24 cellular contexts compared by ENCODE assay signal in genomic region chr12:66140726-66141125, GRCh38. TPM values are rescaled to one million over a fixed set of nuclear protein-coding genes. Genes with fewer than 3 reads are reported as not detected.
A peak's percentile ranks its signal among the peaks of the same experiment; 100 is the strongest.
DNase-seq lines count a peak whose midpoint lies in the region; ATAC-seq, FAIRE-seq and TF ChIP-seq lines count a peak whose summit lies in the region.
"Had no signal": no experiment of that assay in that cellular context is flagged by ENCODE, and none has a peak within 500 bp of the region (broad histone marks: within the 10 kb centered on the region; RNA-seq: fewer than 3 reads in every experiment).

No MANE protein-coding gene starts in this region.

- POLR2A ChIA-PET in GM12878 (lab: Charles Lee) = no interaction called here

- intact Hi-C loops in GM12878 (cut with micrococcal nuclease; ENCODE audit: unreplicated experiment) = no loop called here

- H4K20me1 ChIP-seq in GM12878 (ENCODE audit: control insufficient read depth, insufficient read depth) (no peaks in the 10 kb centered on the region), neural progenitor cell (ENCODE audit: low read depth) (no peaks in the 10 kb centered on the region)

- no peak overlapping the region for H3K4me2 ChIP-seq in GM12878 (ENCODE audit: control insufficient read depth, insufficient read depth)
- H3K4me2 ChIP-seq in neural progenitor cell = no peak overlapping the region

- in situ Hi-C loops in Caki2 (cut with HindIII; ENCODE audit: low pct_unique_long_range_greater_than_20kb, low sequenced_read_pairs) (no loop called here), GM12878 (cut with MboI) (no loop called here)

- CTCF ChIA-PET in GM12878 (lab: Yijun Ruan, JAX) = interaction anchor here (1.1 kb wide), 1 partner anchor 28 kb away, joined by 3 read pairs; no protein-coding TSS in a partner anchor

- H3K4me3 ChIP-seq in GM12878 (no peak overlapping the region; the same call in 1 of the 2 replicates), neural progenitor cell (no peak overlapping the region)
- H3K4me3 ChIP-seq: body of pancreas, esophagus squamous epithelium, gastroesophageal sphincter had no signal

- no peak for TF ChIP-seq POLR2A in GM12878 (IDR thresholded peaks at IDR 0.05; ENCODE audit: low read depth, low read length)

- H3K9ac ChIP-seq in GM12878 (ENCODE audit: control insufficient read depth, insufficient read depth, low read length) (no peak overlapping the region), neural progenitor cell (no peak overlapping the region)

- H3K27me3 ChIP-seq in GM12878 (replicated peaks in 1 of 2; ENCODE audit: control insufficient read depth in 2 of 2, insufficient read depth in 2 of 2, low read length in 1 of 2) = no peaks in the 10 kb centered on the region
- no peaks in the 10 kb centered on the region for H3K27me3 ChIP-seq in neural progenitor cell
- H3K27me3 ChIP-seq: BE2C, body of pancreas, esophagus squamous epithelium, gastroesophageal sphincter had no signal

- peaks cover 2% of the 10 kb centered on the region for H3K27me3 Mint-ChIP-seq in neural progenitor cell (ENCODE audit: insufficient read depth, low read depth)
- H3K27me3 Mint-ChIP-seq: activated naive CD8-positive, alpha-beta T cell treated with anti-CD3 and anti-CD28 coated beads, Interleukin-2, amount 10 ng/mL, durations not matched to agents 7 days and 5 days; effector memory CD8-positive, alpha-beta T cell had no signal

- no peak for TF ChIP-seq EP300 in GM12878 (IDR thresholded peaks at IDR 0.05; ENCODE audit: borderline replicate concordance in 1 of 2, control insufficient read depth in 1 of 2, low read depth in 2 of 2, low read length in 2 of 2)

- no peaks in the 10 kb centered on the region for H3K79me2 ChIP-seq in GM12878 (ENCODE audit: control insufficient read depth, insufficient read depth, low read length)
- no peaks in the 10 kb centered on the region for H3K79me2 ChIP-seq in neural progenitor cell (ENCODE audit: low read depth)

- no peak for FAIRE-seq in GM12878 (lab: Jason Lieb, UNC)

- no peak overlapping the region for H3K4me3 Mint-ChIP-seq in neural progenitor cell
- H3K4me3 Mint-ChIP-seq: activated naive CD8-positive, alpha-beta T cell treated with anti-CD3 and anti-CD28 coated beads, Interleukin-2, amount 10 ng/mL, durations not matched to agents 7 days and 5 days; activated T-helper 1 cell treated with anti-CD3 and anti-CD28 coated beads, Interleukin-12 subunit alpha, Interleukin-12 subunit beta, Interleukin-2, Interleukin-4 antibody, amounts not matched to agents 30 ng/mL and 10 ng/mL and 1 ng/mL, durations not matched to agents 14 hours and 24 hours and 36 hours; effector memory CD8-positive, alpha-beta T cell; HFFc6 had no signal

- TF ChIP-seq CTCF in GM12878 (IDR thresholded peaks at IDR 0.05 in 2 of 3, conservative IDR thresholded peaks at IDR 0.05 in 1 of 3; ENCODE audit: control insufficient read depth in 2 of 3, extremely low read depth in 1 of 3, insufficient read depth in 1 of 3, low read depth in 3 of 3, low read length in 3 of 3) (no peak), neural progenitor cell (IDR thresholded peaks at IDR 0.05) (no peak)

- H3K4me1 ChIP-seq in GM12878 (ENCODE audit: control insufficient read depth, insufficient read depth, low read length) (no peaks in the 10 kb centered on the region), neural progenitor cell (no peaks in the 10 kb centered on the region)
- H3K4me1 ChIP-seq: BE2C had no signal

- no peak for TF ChIP-seq RAD21 in GM12878 (IDR thresholded peaks at IDR 0.05; ENCODE audit: insufficient read depth, low read depth, low read length)

- H2AFZ ChIP-seq in GM12878 (ENCODE audit: control insufficient read depth, low read depth, low read length) (no peak overlapping the region), neural progenitor cell (replicated peaks) (no peak overlapping the region)

- H3K4me1 Mint-ChIP-seq in neural progenitor cell = no peaks in the 10 kb centered on the region

- ATAC-seq in GM12878 = no peak
- no peak for ATAC-seq in HG03159 (IDR thresholded peaks at IDR 0.05; ENCODE audit: unreplicated experiment)
- ATAC-seq: body of pancreas; effector memory CD8-positive, alpha-beta T cell; gastroesophageal sphincter; SK-N-SH treated with all-trans-retinoic acid at 6 μM for 48 hours had no signal

- DNase-seq in Caki2 (ENCODE audit: low read depth) (peak; percentile 37), HCEC 1CT (peak; percentile 29), NCI-H226 (peak; percentile 10), GM12878 (ENCODE audit: low read depth, low spot score) (no peak), neural progenitor cell (ENCODE audit: low spot score) (no peak)
- DNase-seq in activated CD4-positive, alpha-beta T cell treated with anti-CD3 and anti-CD28 coated beads, Interleukin-2, amount 50 U/mL, for 4 hours = no peak
- DNase-seq: activated CD4-positive, CD25-positive, alpha-beta regulatory T cell treated with anti-CD3 and anti-CD28 coated beads, Interleukin-2, amount 50 U/mL, for 72 hours; activated naive CD8-positive, alpha-beta T cell treated with anti-CD3 and anti-CD28 coated beads, Interleukin-2, amount 10 ng/mL, durations not matched to agents 7 days and 5 days; BE2C; body of pancreas; Calu3; effector memory CD8-positive, alpha-beta T cell; esophagus squamous epithelium; HFFc6; NCI-H146; NK-92 treated with Interleukin-12 subunit alpha and Interleukin-12 subunit beta, amount 100 ng/mL, for 24 hours; occipital lobe; RPMI8226; stimulated activated CD4-positive, alpha-beta T cell treated with anti-CD3 and anti-CD28 coated beads, Interleukin-12 subunit alpha, Interleukin-12 subunit beta, amount 100 ng/mL, for 4 hours; T-helper 9 cell had no signal

- H3F3A ChIP-seq in neural progenitor cell (ENCODE audit: low read depth) = no peaks in the 10 kb centered on the region

- no peak overlapping the region for H3K27ac Mint-ChIP-seq in neural progenitor cell
- H3K27ac Mint-ChIP-seq: activated naive CD8-positive, alpha-beta T cell treated with anti-CD3 and anti-CD28 coated beads, Interleukin-2, amount 10 ng/mL, durations not matched to agents 7 days and 5 days; activated T-helper 1 cell treated with anti-CD3 and anti-CD28 coated beads, Interleukin-12 subunit alpha, Interleukin-12 subunit beta, Interleukin-2, Interleukin-4 antibody, amounts not matched to agents 30 ng/mL and 10 ng/mL and 1 ng/mL, durations not matched to agents 14 hours and 24 hours and 36 hours; HFFc6 had no signal

- SMC1A ChIA-PET in GM12878 (lab: Charles Lee; ENCODE audit: uncharacterized antibody, unreplicated experiment) = interaction anchor here (0.8 kb wide), 1 partner anchor 9 kb away, joined by 3 read pairs; no protein-coding TSS in a partner anchor

- H3K36me3 ChIP-seq in GM12878 (ENCODE audit: control insufficient read depth in 2 of 2, insufficient read depth in 2 of 2, low read length in 1 of 2) (peaks cover 6 to 18% of the 10 kb centered on the region in 2 experiments), neural progenitor cell (peaks cover 32% of the 10 kb centered on the region)
- H3K36me3 ChIP-seq: BE2C had no signal

- RAD21 ChIA-PET in GM12878 (lab: Charles Lee; ENCODE audit: unreplicated experiment) = no interaction called here

- H3K27ac ChIP-seq in GM12878 (ENCODE audit: control insufficient read depth, insufficient read depth) (no peak overlapping the region), neural progenitor cell (no peak overlapping the region)
- H3K27ac ChIP-seq: body of pancreas, esophagus squamous epithelium, gastroesophageal sphincter had no signal

- peaks cover 31% of the 10 kb centered on the region for H3K9me3 Mint-ChIP-seq in neural progenitor cell

- H3K9me3 ChIP-seq in GM12878 (replicated peaks; ENCODE audit: control insufficient read depth, insufficient read depth, low read length) (peaks cover 25% of the 10 kb centered on the region), neural progenitor cell (ENCODE audit: low read depth) (peaks cover 26% of the 10 kb centered on the region)
- H3K9me3 ChIP-seq: BE2C had no signal

- H3K36me3 Mint-ChIP-seq in neural progenitor cell = peaks cover 41% of the 10 kb centered on the region

- BruUV-seq in GM12878 (replicated peaks; lab: Mats Ljungman, UMichigan) = no TSS peak

RNA-seq across cellular contexts. Expression of gene LLPH, which starts 10.2 kb away (rescaled TPM):
- total RNA-seq in Caki2 (2014; rRNA removed; shearing (Covaris generic); ENCODE audit: low replicate concordance) = 39.9 and 41.7 TPM in 2 replicates
- 7.6 and 8.9 TPM in 2 replicates for total RNA-seq in GM12878 (2013; cell fraction: nucleolus; rRNA removed)
- total RNA-seq in GM12878 (2014; rRNA removed) (15.2 and 18.1 TPM in 2 replicates), GM12878 (2014; rRNA removed; fragmentation: Illumina TruSeq; extraction: Trizol) (55.7 and 60.6 TPM in 2 replicates), GM12878 (2021) (26.5 and 29.3 TPM in 2 replicates), neural progenitor cell (ENCODE audit: low replicate concordance) (6.0 and 19.9 TPM in 2 replicates)
- 24.3 TPM for polyA plus RNA-seq in GM12878 (2011; ENCODE audit: low read depth)
- polyA plus RNA-seq in GM12878 (2011; rRNA removed) (24.7 and 47.0 TPM in 2 replicates), GM12878 (2014; fragmentation: Illumina TruSeq; extraction: Trizol) (80.2 and 102 TPM in 2 replicates), GM12878 (2014; fragmentation: Nextera tagmentation; extraction: Ambion mirVana) (100 to 1,000 TPM in 1 of 2 experiments, 10 to 100 TPM in 1; 96.1 to 107 TPM), GM12878 (2014; rRNA removed) (27.6 and 31.1 TPM in 2 replicates), GM12878 (2016; fragmentation: Nextera tagmentation; extraction: Ambion mirVana) (10 to 100 TPM; 82.5 to 83.4 TPM)
- polyA plus RNA-seq in GM12878 (2011; cell fraction: cytosol; rRNA removed) = 4.5 and 4.6 TPM in 2 replicates
- 2.8 and 5.9 TPM in 2 replicates for polyA plus RNA-seq in GM12878 (2011; cell fraction: nucleus; rRNA removed)
- 31.6 and 47.3 TPM in 2 replicates for polyA plus RNA-seq in GM12878 (2012)
- polyA minus RNA-seq in GM12878 (2011; rRNA and poly(A)+ RNA removed) = 1.8 and 2.4 TPM in 2 replicates
- 1.4 and 1.9 TPM in 2 replicates for polyA minus RNA-seq in GM12878 (2011; cell fraction: cytosol; rRNA and poly(A)+ RNA removed)
- polyA minus RNA-seq in GM12878 (2011; cell fraction: nucleus; rRNA and poly(A)+ RNA removed) = 2.9 and 4.2 TPM in 2 replicates

RNA-seq across cellular contexts. Expression of gene TMBIM4, which starts 29.1 kb away (rescaled TPM):
- 45.5 and 46.1 TPM in 2 replicates for total RNA-seq in Caki2 (2014; rRNA removed; shearing (Covaris generic); ENCODE audit: low replicate concordance)
- 72.9 and 76.6 TPM in 2 replicates for total RNA-seq in GM12878 (2013; cell fraction: nucleolus; rRNA removed)
- total RNA-seq in GM12878 (2014; rRNA removed) (38.8 and 54.2 TPM in 2 replicates), GM12878 (2014; rRNA removed; fragmentation: Illumina TruSeq; extraction: Trizol) (45.8 and 49.8 TPM in 2 replicates), GM12878 (2021) (37.8 and 52.1 TPM in 2 replicates), neural progenitor cell (ENCODE audit: low replicate concordance) (63.7 and 67.4 TPM in 2 replicates)
- 12.9 TPM for polyA plus RNA-seq in GM12878 (2011; ENCODE audit: low read depth)
- polyA plus RNA-seq in GM12878 (2011; rRNA removed) (105 and 129 TPM in 2 replicates), GM12878 (2014; fragmentation: Illumina TruSeq; extraction: Trizol) (39.0 and 60.8 TPM in 2 replicates), GM12878 (2014; fragmentation: Nextera tagmentation; extraction: Ambion mirVana) (100 to 1,000 TPM; 261 to 341 TPM), GM12878 (2014; rRNA removed) (55.0 and 56.4 TPM in 2 replicates), GM12878 (2016; fragmentation: Nextera tagmentation; extraction: Ambion mirVana) (100 to 1,000 TPM; 175 to 176 TPM)
- polyA plus RNA-seq in GM12878 (2011; cell fraction: cytosol; rRNA removed) = 64.1 and 116 TPM in 2 replicates
- polyA plus RNA-seq in GM12878 (2011; cell fraction: nucleus; rRNA removed) = 33.5 and 63.2 TPM in 2 replicates
- 53.6 and 58.1 TPM in 2 replicates for polyA plus RNA-seq in GM12878 (2012)
- 22.7 and 31.3 TPM in 2 replicates for polyA minus RNA-seq in GM12878 (2011; rRNA and poly(A)+ RNA removed)
- 19.1 and 32.4 TPM in 2 replicates for polyA minus RNA-seq in GM12878 (2011; cell fraction: cytosol; rRNA and poly(A)+ RNA removed)
- 9.3 and 38.6 TPM in 2 replicates for polyA minus RNA-seq in GM12878 (2011; cell fraction: nucleus; rRNA and poly(A)+ RNA removed)

RNA-seq across cellular contexts. Expression of gene IRAK3, which starts 48.3 kb away (rescaled TPM):
- 0.47 TPM in 1 of 2 replicates, not detected in the other for total RNA-seq in Caki2 (2014; rRNA removed; shearing (Covaris generic); ENCODE audit: low replicate concordance)
- 42.7 and 43.6 TPM in 2 replicates for total RNA-seq in GM12878 (2013; cell fraction: nucleolus; rRNA removed)
- 5.3 and 5.9 TPM in 2 replicates for total RNA-seq in GM12878 (2014; rRNA removed)
- 7.6 and 7.7 TPM in 2 replicates for total RNA-seq in GM12878 (2014; rRNA removed; fragmentation: Illumina TruSeq; extraction: Trizol)
- 8.5 and 8.7 TPM in 2 replicates for total RNA-seq in GM12878 (2021)
- polyA plus RNA-seq in GM12878 (2011; ENCODE audit: low read depth) = 1.7 TPM
- polyA plus RNA-seq in GM12878 (2011; rRNA removed) = 14.1 and 20.6 TPM in 2 replicates
- 5.2 and 6.0 TPM in 2 replicates for polyA plus RNA-seq in GM12878 (2011; cell fraction: cytosol; rRNA removed)
- 14.9 and 15.3 TPM in 2 replicates for polyA plus RNA-seq in GM12878 (2011; cell fraction: nucleus; rRNA removed)
- polyA plus RNA-seq in GM12878 (2012) = 2.1 and 2.7 TPM in 2 replicates
- 7.7 and 11.4 TPM in 2 replicates for polyA plus RNA-seq in GM12878 (2014; fragmentation: Illumina TruSeq; extraction: Trizol)
- 1 to 10 TPM; 1.4 to 1.5 TPM for polyA plus RNA-seq in GM12878 (2014; fragmentation: Nextera tagmentation; extraction: Ambion mirVana)
- polyA plus RNA-seq in GM12878 (2014; rRNA removed) = 4.8 and 5.6 TPM in 2 replicates
- polyA plus RNA-seq in GM12878 (2016; fragmentation: Nextera tagmentation; extraction: Ambion mirVana) = 1 to 10 TPM; 4.0 to 4.2 TPM
- 12.9 and 17.6 TPM in 2 replicates for polyA minus RNA-seq in GM12878 (2011; rRNA and poly(A)+ RNA removed)
- polyA minus RNA-seq in GM12878 (2011; cell fraction: cytosol; rRNA and poly(A)+ RNA removed) = 4.0 and 5.7 TPM in 2 replicates
- 10.5 and 13.1 TPM in 2 replicates for polyA minus RNA-seq in GM12878 (2011; cell fraction: nucleus; rRNA and poly(A)+ RNA removed)
- total RNA-seq in neural progenitor cell (ENCODE audit: low replicate concordance) = 0.37 and 3.0 TPM in 2 replicates

Comparison
In these comparisons a context has a peak if more than half of its experiments do, and no peak if none do; other contexts are left out.
1. DNase-seq: peak in Caki2 (single experiment), HCEC 1CT (single experiment) and NCI-H226 (single experiment); none in GM12878 (single experiment), neural progenitor cell (single experiment) and activated CD4-positive, alpha-beta T cell treated with anti-CD3 and anti-CD28 coated beads, Interleukin-2, amount 50 U/mL, for 4 hours (0 of 2).